In the genomic region with DNA sequence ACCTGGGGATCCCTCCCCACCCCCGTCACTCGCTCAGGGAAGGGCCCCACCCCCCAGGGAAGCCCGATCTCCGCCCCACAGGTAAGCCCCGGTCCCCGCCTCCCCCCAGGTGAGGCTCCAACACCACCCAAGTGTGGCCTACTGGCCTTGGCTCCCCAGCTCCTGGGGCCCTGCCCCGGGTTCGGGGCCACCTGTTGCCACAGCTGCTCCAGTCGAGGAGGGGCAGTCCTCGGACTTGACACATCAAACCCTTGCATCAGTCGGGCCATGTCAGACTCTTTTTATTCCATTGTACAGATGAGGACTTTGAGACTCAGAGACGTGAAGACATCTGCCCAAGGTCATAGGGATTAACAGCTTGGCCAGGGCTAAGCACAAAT, we compare ENCODE assay signal across 10 cellular contexts. TPM values are rescaled to one million over a fixed set of nuclear protein-coding genes. Genes with fewer than 3 reads are reported as not detected.
DNase-seq lines count a peak whose midpoint lies in the region; FAIRE-seq and TF ChIP-seq lines count a peak whose summit lies in the region.
"Had no signal": no experiment of that assay in that cellular context is flagged by ENCODE, and none has a peak within 500 bp of the region (broad histone marks: within the 10 kb centered on the region; RNA-seq: fewer than 3 reads in every experiment).

No MANE protein-coding gene starts in this region.

- H3K27ac ChIP-seq in KMS-11 (no peak overlapping the region), cardiac muscle cell (no peak overlapping the region)

- TF ChIP-seq CTCF in KMS-11 (conservative IDR thresholded peaks at IDR 0.05; ENCODE audit: low read depth, low read length) = no peak
- TF ChIP-seq CTCF in cardiac muscle cell (IDR thresholded peaks at IDR 0.05; ENCODE audit: low read depth, low read length) = no peak

- DNase-seq in NCI-H345 (lab: John Stamatoyannopoulos, UW) (peak; percentile 15), NCI-H345 treated with DMSO at 0.1 percent for 48 hours (lab: John Stamatoyannopoulos, UW; ENCODE audit: unreplicated experiment) (no peak), cardiac muscle cell (ENCODE audit: low read depth in 1 of 2, low spot score in 1 of 2) (no peak), skeletal muscle cell (ENCODE audit: low read depth) (no peak), urothelium cell line (ENCODE audit: low spot score) (no peak), SKM-1 (lab: John Stamatoyannopoulos, UW; ENCODE audit: unreplicated experiment) (no peak)
- DNase-seq in activated T-helper 1 cell treated with anti-CD3 and anti-CD28 coated beads, Interleukin-12 subunit alpha, Interleukin-12 subunit beta, Interleukin-2, Interleukin-4 antibody, amounts not matched to agents 30 ng/mL and 10 ng/mL and 1 ng/mL, durations not matched to agents 14 hours and 24 hours and 36 hours (ENCODE audit: low spot score) = peak; percentile 17

- H3K4me1 Mint-ChIP-seq in activated T-helper 1 cell treated with anti-CD3 and anti-CD28 coated beads, Interleukin-12 subunit alpha, Interleukin-12 subunit beta, Interleukin-2, Interleukin-4 antibody, amounts not matched to agents 30 ng/mL and 10 ng/mL and 1 ng/mL, durations not matched to agents 14 hours and 24 hours and 36 hours (ENCODE audit: low read depth) = peaks cover 11% of the 10 kb centered on the region

- H3K4me3 ChIP-seq in KMS-11 (IDR thresholded peaks at IDR 0.05; ENCODE audit: insufficient read depth, low read depth, low read length) = no peak overlapping the region
- peak overlapping the region; percentile 80 for H3K4me3 ChIP-seq in cardiac muscle cell
- peak overlapping the region; percentile 80 for H3K4me3 ChIP-seq in skeletal muscle cell (ENCODE audit: low read depth, low read length)

- H3K4me3 Mint-ChIP-seq in activated T-helper 1 cell treated with anti-CD3 and anti-CD28 coated beads, Interleukin-12 subunit alpha, Interleukin-12 subunit beta, Interleukin-2, Interleukin-4 antibody, amounts not matched to agents 30 ng/mL and 10 ng/mL and 1 ng/mL, durations not matched to agents 14 hours and 24 hours and 36 hours = peak overlapping the region; percentile 86

- peaks cover 7% of the 10 kb centered on the region for H3K4me1 ChIP-seq in KMS-11 (ENCODE audit: low read depth, poor library complexity, severe bottlenecking)
- peaks cover 4% of the 10 kb centered on the region for H3K4me1 ChIP-seq in cardiac muscle cell (ENCODE audit: low read depth)

- no peaks in the 10 kb centered on the region for H3K9me3 ChIP-seq in cardiac muscle cell (ENCODE audit: low read depth)

- FAIRE-seq in urothelium cell line (lab: Jason Lieb, UNC) = no peak

- H3K4me2 ChIP-seq in KMS-11 = peak overlapping the region; percentile 59

- H3K27me3 ChIP-seq in KMS-11 (ENCODE audit: insufficient read depth, low read depth) = no peaks in the 10 kb centered on the region
- no peaks in the 10 kb centered on the region for H3K27me3 ChIP-seq in cardiac muscle cell

- no peaks in the 10 kb centered on the region for H3K9me3 Mint-ChIP-seq in activated T-helper 1 cell treated with anti-CD3 and anti-CD28 coated beads, Interleukin-12 subunit alpha, Interleukin-12 subunit beta, Interleukin-2, Interleukin-4 antibody, amounts not matched to agents 30 ng/mL and 10 ng/mL and 1 ng/mL, durations not matched to agents 14 hours and 24 hours and 36 hours

- H3K36me3 ChIP-seq in KMS-11 (ENCODE audit: insufficient read depth) (no peaks in the 10 kb centered on the region), cardiac muscle cell (peaks cover 6% of the 10 kb centered on the region)

- H3K9ac ChIP-seq in KMS-11 = peak overlapping the region; percentile 67

- H3K27ac Mint-ChIP-seq in activated T-helper 1 cell treated with anti-CD3 and anti-CD28 coated beads, Interleukin-12 subunit alpha, Interleukin-12 subunit beta, Interleukin-2, Interleukin-4 antibody, amounts not matched to agents 30 ng/mL and 10 ng/mL and 1 ng/mL, durations not matched to agents 14 hours and 24 hours and 36 hours = peak overlapping the region; percentile 83

- H4K20me1 ChIP-seq in KMS-11 (ENCODE audit: insufficient read depth) = no peaks in the 10 kb centered on the region

- H3K36me3 Mint-ChIP-seq in activated T-helper 1 cell treated with anti-CD3 and anti-CD28 coated beads, Interleukin-12 subunit alpha, Interleukin-12 subunit beta, Interleukin-2, Interleukin-4 antibody, amounts not matched to agents 30 ng/mL and 10 ng/mL and 1 ng/mL, durations not matched to agents 14 hours and 24 hours and 36 hours (ENCODE audit: low read depth) = peaks cover 10% of the 10 kb centered on the region

- intact Hi-C loops in activated T-helper 1 cell treated with anti-CD3 and anti-CD28 coated beads, Interleukin-12 subunit alpha, Interleukin-12 subunit beta, Interleukin-2, Interleukin-4 antibody, amounts not matched to agents 30 ng/mL and 10 ng/mL and 1 ng/mL, durations not matched to agents 14 hours and 24 hours and 36 hours (cut with micrococcal nuclease) = loop anchor here (1.0 kb wide), 6 partner anchors 15 to 126 kb away; a partner anchor contains a TSS

- no peaks in the 10 kb centered on the region for H3K79me2 ChIP-seq in KMS-11 (ENCODE audit: insufficient read depth, low read depth)

- H2AFZ ChIP-seq in KMS-11 (ENCODE audit: low read depth) = peak overlapping the region; percentile 62

- H3K27me3 Mint-ChIP-seq in activated T-helper 1 cell treated with anti-CD3 and anti-CD28 coated beads, Interleukin-12 subunit alpha, Interleukin-12 subunit beta, Interleukin-2, Interleukin-4 antibody, amounts not matched to agents 30 ng/mL and 10 ng/mL and 1 ng/mL, durations not matched to agents 14 hours and 24 hours and 36 hours (ENCODE audit: insufficient read depth) = no peaks in the 10 kb centered on the region

RNA-seq across cellular contexts. Expression of a gene that starts 0.5 kb away (rescaled TPM):
- 43.9 and 45.6 TPM in 2 replicates for total RNA-seq in activated T-helper 1 cell treated with anti-CD3 and anti-CD28 coated beads, Interleukin-12 subunit alpha, Interleukin-12 subunit beta, Interleukin-2, Interleukin-4 antibody, amounts not matched to agents 30 ng/mL and 10 ng/mL and 1 ng/mL, durations not matched to agents 14 hours and 24 hours and 36 hours
- 43.2 and 46.6 TPM in 2 replicates for total RNA-seq in cardiac muscle cell
- polyA plus RNA-seq in cardiac muscle cell = 41.5 and 42.5 TPM in 2 replicates

RNA-seq across cellular contexts. Expression of a gene that starts 0.6 kb away (rescaled TPM):
- 16.6 and 20.5 TPM in 2 replicates for total RNA-seq in activated T-helper 1 cell treated with anti-CD3 and anti-CD28 coated beads, Interleukin-12 subunit alpha, Interleukin-12 subunit beta, Interleukin-2, Interleukin-4 antibody, amounts not matched to agents 30 ng/mL and 10 ng/mL and 1 ng/mL, durations not matched to agents 14 hours and 24 hours and 36 hours
- 4.0 and 8.8 TPM in 2 replicates for total RNA-seq in cardiac muscle cell
- polyA plus RNA-seq in cardiac muscle cell = 3.0 and 8.2 TPM in 2 replicates

RNA-seq across cellular contexts. Expression of a gene that starts 29.6 kb away (rescaled TPM):
- total RNA-seq in activated T-helper 1 cell treated with anti-CD3 and anti-CD28 coated beads, Interleukin-12 subunit alpha, Interleukin-12 subunit beta, Interleukin-2, Interleukin-4 antibody, amounts not matched to agents 30 ng/mL and 10 ng/mL and 1 ng/mL, durations not matched to agents 14 hours and 24 hours and 36 hours = 1.5 and 3.1 TPM in 2 replicates
- total RNA-seq in cardiac muscle cell = 0.39 and 2.0 TPM in 2 replicates
- 0.86 and 1.6 TPM in 2 replicates for polyA plus RNA-seq in cardiac muscle cell
- total RNA-seq: Daoy had no signal
- polyA plus RNA-seq: adipose tissue had no signal

RNA-seq across cellular contexts. Expression of a gene that starts 31.7 kb away (rescaled TPM):
- not detected in 2 replicates for total RNA-seq in activated T-helper 1 cell treated with anti-CD3 and anti-CD28 coated beads, Interleukin-12 subunit alpha, Interleukin-12 subunit beta, Interleukin-2, Interleukin-4 antibody, amounts not matched to agents 30 ng/mL and 10 ng/mL and 1 ng/mL, durations not matched to agents 14 hours and 24 hours and 36 hours
- 0.24 and 0.67 TPM in 2 replicates for total RNA-seq in cardiac muscle cell
- polyA plus RNA-seq in cardiac muscle cell = not detected in 2 replicates
- total RNA-seq: Daoy had no signal

RNA-seq across cellular contexts. Expression of a gene that starts 45.8 kb away (rescaled TPM):
- 57.8 and 61.5 TPM in 2 replicates for total RNA-seq in activated T-helper 1 cell treated with anti-CD3 and anti-CD28 coated beads, Interleukin-12 subunit alpha, Interleukin-12 subunit beta, Interleukin-2, Interleukin-4 antibody, amounts not matched to agents 30 ng/mL and 10 ng/mL and 1 ng/mL, durations not matched to agents 14 hours and 24 hours and 36 hours
- total RNA-seq in cardiac muscle cell = 44.6 and 48.1 TPM in 2 replicates
- 33.3 and 34.0 TPM in 2 replicates for polyA plus RNA-seq in cardiac muscle cell

Comparison
In these comparisons a context has a peak if more than half of its experiments do, and no peak if none do; other contexts are left out.
1. DNase-seq: peak in NCI-H345 (single experiment) and activated T-helper 1 cell treated with anti-CD3 and anti-CD28 coated beads, Interleukin-12 subunit alpha, Interleukin-12 subunit beta, Interleukin-2, Interleukin-4 antibody, amounts not matched to agents 30 ng/mL and 10 ng/mL and 1 ng/mL, durations not matched to agents 14 hours and 24 hours and 36 hours (single experiment); none in NCI-H345 treated with DMSO at 0.1 percent for 48 hours (single experiment), cardiac muscle cell (0 of 2), skeletal muscle cell (single experiment), urothelium cell line (single experiment) and SKM-1 (single experiment).